In the genomic region with DNA sequence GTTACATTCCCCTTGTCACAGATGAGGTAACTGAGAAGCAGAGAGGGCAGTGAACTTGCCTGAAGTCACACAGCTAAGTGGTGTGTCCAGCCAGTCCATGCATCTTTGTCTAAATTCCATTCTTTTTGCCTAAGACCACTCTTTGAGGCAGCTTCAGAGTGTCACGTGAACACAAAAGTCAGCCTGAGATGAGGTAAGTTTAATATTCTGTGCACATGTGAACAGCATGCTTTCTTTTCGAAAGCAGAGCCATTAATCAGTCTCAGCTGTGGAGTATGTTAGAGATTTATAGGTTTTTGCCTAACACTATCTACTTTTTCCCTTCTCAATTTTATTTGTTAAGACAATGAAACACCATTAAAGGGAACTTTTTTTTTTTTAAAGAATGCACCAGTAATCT, we compare ENCODE assay signal across 14 cellular contexts. TPM values are rescaled to one million over a fixed set of nuclear protein-coding genes. Genes with fewer than 3 reads are reported as not detected.
A peak's percentile ranks its signal among the peaks of the same experiment; 100 is the strongest.
DNase-seq lines count a peak whose midpoint lies in the region; ATAC-seq and TF ChIP-seq lines count a peak whose summit lies in the region.
"Had no signal": no experiment of that assay in that cellular context is flagged by ENCODE, and none has a peak within 500 bp of the region (broad histone marks: within the 10 kb centered on the region; RNA-seq: fewer than 3 reads in every experiment).

No MANE protein-coding gene starts in this region.

- H3K36me3 Mint-ChIP-seq in endodermal cell (ENCODE audit: low read depth), result peaks cover 40% of the 10 kb centered on the region
- peaks cover 13% of the 10 kb centered on the region for H3K36me3 Mint-ChIP-seq in neural crest cell (ENCODE audit: low read depth)

- H3K27ac ChIP-seq in heart right ventricle (peak overlapping the region in 7 of 10 donors; percentile 69 to 84 (median 74)), endodermal cell (ENCODE audit: low read depth, low read length) (peak overlapping the region; percentile 72), urinary bladder (ENCODE audit: low read depth) (peak overlapping the region; percentile 60)
- H3K27ac ChIP-seq: A549 had no signal

- no peak for DNase-seq in heart right ventricle
- DNase-seq in Right ventricle myocardium superior, result no peak
- no peak for DNase-seq in endodermal cell
- no peak for DNase-seq in neural crest cell (ENCODE audit: low read depth, low spot score)
- no peak for DNase-seq in KG1 (lab: John Stamatoyannopoulos, UW)
- no peak for DNase-seq in central memory CD4-positive, alpha-beta T cell
- no peak for DNase-seq in dermis blood vessel endothelial cell
- DNase-seq: activated CD4-positive, alpha-beta T cell treated with anti-CD3 and anti-CD28 coated beads, Interleukin-2, amount 50 U/mL, for 1 hour; activated effector memory CD4-positive, alpha-beta T cell treated with Interleukin-2 at 50 U/mL for 16 hours; DMS79 treated with DMSO at 0.1 percent for 48 hours had no signal

- no peaks in the 10 kb centered on the region for H3K9me3 Mint-ChIP-seq in endodermal cell
- H3K9me3 Mint-ChIP-seq in neural crest cell, result no peaks in the 10 kb centered on the region
- H3K9me3 Mint-ChIP-seq: central memory CD8-positive, alpha-beta T cell; T-helper 1 cell treated with Interleukin-12 subunit alpha and Interleukin-12 subunit beta and Interleukin-4 antibody, amounts not matched to agents 30 μg/mL and 1 μg/mL, for 36 hours had no signal

- H3K4me1 Mint-ChIP-seq in endodermal cell (no peaks in the 10 kb centered on the region), neural crest cell (peaks cover 41% of the 10 kb centered on the region)
- H3K4me1 Mint-ChIP-seq: central memory CD8-positive, alpha-beta T cell had no signal

- H3K9me3 ChIP-seq in heart right ventricle (no peaks in the 10 kb centered on the region), endodermal cell (ENCODE audit: control insufficient read depth, low read length) (no peaks in the 10 kb centered on the region)
- H3K9me3 ChIP-seq: A549 had no signal

- 52 to 74% methylated on average over 2 of the region's 2 CpGs for WGBS in heart right ventricle, 2 donors
- 92% methylated on average over 2 of the region's 2 CpGs; no CpG with 5 or more reads in 1 of the 2 experiments for WGBS in endodermal cell (ENCODE audit: insufficient coverage in 1 of 2, insufficient read length in 1 of 2), 2 experiments
- 27% methylated on average over 2 of the region's 2 CpGs for WGBS in urinary bladder

- TF ChIP-seq CTCF in heart right ventricle (IDR thresholded peaks at IDR 0.05), result no peak
- no peak for TF ChIP-seq CTCF in endodermal cell (conservative IDR thresholded peaks at IDR 0.05)
- TF ChIP-seq CTCF in neural crest cell (conservative IDR thresholded peaks at IDR 0.05), result no peak

- H3K9ac ChIP-seq in endodermal cell (ENCODE audit: extremely low read depth, low read length, poor library complexity, severe bottlenecking), result no peak overlapping the region

- ATAC-seq in heart right ventricle (no peak), Right ventricle myocardium superior (ENCODE audit: poor library complexity) (no peak)
- ATAC-seq: A549 had no signal

- peaks cover 4 to 75% (median 33%) of the 10 kb centered on the region in 9 donors for H3K4me1 ChIP-seq in heart right ventricle
- no peaks in the 10 kb centered on the region for H3K4me1 ChIP-seq in endodermal cell (ENCODE audit: control insufficient read depth, insufficient read depth, low read length)
- H3K4me1 ChIP-seq in urinary bladder (ENCODE audit: insufficient read depth), result no peaks in the 10 kb centered on the region

- H3K4me3 Mint-ChIP-seq in endodermal cell (no peak overlapping the region), neural crest cell (no peak overlapping the region)
- H3K4me3 Mint-ChIP-seq: central memory CD8-positive, alpha-beta T cell; T-helper 1 cell treated with Interleukin-12 subunit alpha and Interleukin-12 subunit beta and Interleukin-4 antibody, amounts not matched to agents 30 μg/mL and 1 μg/mL, for 36 hours had no signal

- H3K36me3 ChIP-seq in heart right ventricle, result peaks cover 0 to 12% (median 0%) of the 10 kb centered on the region in 9 donors
- H3K36me3 ChIP-seq in endodermal cell (ENCODE audit: control insufficient read depth, insufficient read depth, low read length), result peaks cover 69% of the 10 kb centered on the region
- no peaks in the 10 kb centered on the region for H3K36me3 ChIP-seq in urinary bladder (ENCODE audit: insufficient read depth)

- H3K27ac Mint-ChIP-seq in endodermal cell, result no peak overlapping the region
- peak overlapping the region; percentile 89 for H3K27ac Mint-ChIP-seq in neural crest cell (ENCODE audit: unreplicated experiment)
- H3K27ac Mint-ChIP-seq: T-helper 1 cell treated with Interleukin-12 subunit alpha and Interleukin-12 subunit beta and Interleukin-4 antibody, amounts not matched to agents 30 μg/mL and 1 μg/mL, for 36 hours had no signal

- H3K4me3 ChIP-seq in heart right ventricle (no peak overlapping the region), endodermal cell (ENCODE audit: low read length) (no peak overlapping the region), urinary bladder (ENCODE audit: low read depth, low read length) (no peak overlapping the region)
- H3K4me3 ChIP-seq: A549 had no signal

- H3K27me3 Mint-ChIP-seq in endodermal cell (ENCODE audit: insufficient read depth) (no peaks in the 10 kb centered on the region), neural crest cell (ENCODE audit: low read depth) (no peaks in the 10 kb centered on the region)

- no peaks in the 10 kb centered on the region for H3K27me3 ChIP-seq in heart right ventricle
- no peaks in the 10 kb centered on the region for H3K27me3 ChIP-seq in endodermal cell (ENCODE audit: control insufficient read depth, insufficient read depth, low read length, poor library complexity, severe bottlenecking)

- intact Hi-C loops in heart right ventricle (cut with DNase I), result no loop called here
- intact Hi-C loops in Right ventricle myocardium superior (cut with DNase I), result no loop called here

RNA-seq across cellular contexts. Expression of a gene that starts 43.5 kb away (rescaled TPM):
- total RNA-seq in heart right ventricle (10 to 100 TPM in 2 of 10 donors, 1 to 10 TPM in 8; 2.9 to 12.5 (median 5.9) TPM), Right ventricle myocardium superior (5.3 TPM), endodermal cell (10 to 100 TPM; 62.2 to 74.9 TPM), neural crest cell (86.1 and 89.1 TPM in 2 replicates), urinary bladder (24.3 TPM), dermis blood vessel endothelial cell (15.0 and 29.4 TPM in 2 replicates)
- polyA plus RNA-seq in heart right ventricle (1 to 10 TPM; 1.8 to 5.7 TPM), urinary bladder (39.4 TPM)
- 46.2 TPM for polyA plus RNA-seq in endodermal cell (2013, experiment 1 of 2)
- 45.0 TPM for polyA plus RNA-seq in endodermal cell (2013, experiment 2 of 2)
